ENCODE assay signal across 1 cellular context in the genomic region with DNA sequence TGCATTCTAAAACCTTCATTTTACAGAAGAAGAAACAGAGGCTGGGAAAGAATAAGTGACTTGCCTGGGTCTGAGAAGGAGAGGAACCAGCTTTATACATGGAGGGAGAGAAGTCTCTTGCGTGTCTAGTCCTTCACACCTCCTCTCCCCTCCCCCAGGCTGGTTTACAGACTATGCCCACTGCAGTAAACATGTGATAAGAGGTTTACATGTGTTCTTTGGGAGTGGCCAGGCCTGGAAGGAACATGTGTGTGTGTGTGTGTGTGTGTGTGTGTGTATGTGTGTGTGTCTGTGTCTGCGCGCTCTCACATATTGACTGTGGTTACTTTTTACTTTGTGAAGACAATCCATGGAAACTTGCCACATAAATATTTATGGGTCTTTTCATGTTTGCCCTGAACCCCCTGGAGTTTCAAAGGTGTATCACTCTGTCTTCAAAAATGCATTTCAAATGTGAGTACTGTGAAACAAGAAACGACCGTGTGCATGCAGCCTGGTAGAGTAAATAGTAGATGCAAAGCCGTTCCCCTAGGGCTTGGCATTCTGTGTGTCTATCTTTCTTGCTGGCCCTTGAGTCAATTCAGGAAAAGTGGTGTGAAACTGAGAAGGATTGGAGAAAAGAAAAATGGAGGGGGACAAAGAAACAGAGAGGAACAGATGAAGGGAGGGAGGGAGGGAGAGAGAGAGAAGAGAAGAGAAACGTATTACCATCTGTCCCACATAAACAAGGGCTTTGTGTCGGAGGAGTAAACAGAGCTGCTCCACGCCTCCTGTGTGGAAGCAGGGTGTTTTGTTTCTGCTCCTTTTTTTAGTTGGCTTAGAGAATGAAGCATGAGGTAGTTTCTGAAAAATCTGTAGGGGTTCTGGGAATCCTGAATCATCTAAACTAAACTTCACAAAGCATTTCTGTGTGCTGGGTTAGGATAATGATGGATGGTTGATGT.
A peak's percentile ranks its signal among the peaks of the same experiment; 100 is the strongest.
TF ChIP-seq lines count a peak whose summit lies in the region.

No MANE protein-coding gene starts in this region.

TF ChIP-seq in HepG2, 621 proteins besides CTCF, POLR2A, EP300 and RAD21:
- TF ChIP-seq TRIM22 (IDR thresholded peaks at IDR 0.05) (no peak), ZNF7 (CRISPR knock-in tag; IDR thresholded peaks at IDR 0.05) (peak; percentile 65; the same call in 1 of the 2 replicates)
